Comparison of ENCODE assay signal across 10 cellular contexts in genomic region chr14:68703093-68703492, GRCh38.
DNase-seq lines count a peak whose midpoint lies in the region; ATAC-seq, FAIRE-seq and TF ChIP-seq lines count a peak whose summit lies in the region.
"Had no signal": no experiment of that assay in that cellular context is flagged by ENCODE, and none has a peak within 500 bp of the region (broad histone marks: within the 10 kb centered on the region; RNA-seq: fewer than 3 reads in every experiment).

No MANE protein-coding gene starts in this region.

- FAIRE-seq in HTR-8/SVneo (lab: Jason Lieb, UNC), result peak; percentile 99
- no peak for FAIRE-seq in K562 (lab: Jason Lieb, UNC)

- no peaks in the 10 kb centered on the region for H3K9me3 ChIP-seq in K562 (replicated peaks; ENCODE audit: control insufficient read depth, insufficient read depth, low read depth, low read length)
- no peaks in the 10 kb centered on the region for H3K9me3 ChIP-seq in mucosa of descending colon

- in situ Hi-C loops in K562 (cut with MboI), result no loop called here

- H3K4me2 ChIP-seq in K562 (ENCODE audit: insufficient read depth, low read length), result no peak overlapping the region

- no peaks in the 10 kb centered on the region for H3K9me1 ChIP-seq in K562 (ENCODE audit: control insufficient read depth, insufficient read depth, low read length)

- H3K27me3 ChIP-seq in K562 (ENCODE audit: control insufficient read depth in 2 of 2, insufficient read depth in 2 of 2, low read length in 2 of 2), result no peaks in the 10 kb centered on the region

- no peaks in the 10 kb centered on the region for H3K79me2 ChIP-seq in K562 (ENCODE audit: control insufficient read depth, insufficient read depth, low read length)

- H3K27ac ChIP-seq in K562 (ENCODE audit: extremely low read depth, low read depth, low read length), result no peak overlapping the region

- intact Hi-C loops in K562 (cut with micrococcal nuclease), result no loop called here
- intact Hi-C loops in mucosa of descending colon (cut with DNase I, micrococcal nuclease), result no loop called here

- no peak for TF ChIP-seq POLR2A in K562 (conservative IDR thresholded peaks at IDR 0.05)

- no peak overlapping the region for H3K4me3 ChIP-seq in K562
- no peak overlapping the region for H3K4me3 ChIP-seq in mucosa of descending colon
- H3K4me3 ChIP-seq: lung had no signal

- TF ChIP-seq EP300 in K562 (IDR thresholded peaks at IDR 0.05; ENCODE audit: low read length), result no peak

- WGBS in K562 (ENCODE audit: insufficient coverage, low coverage, missing lambda C conversion rate), result 33% methylated on average over 9 of the region's 10 CpGs

- no peak for TF ChIP-seq RAD21 in K562 (CRISPR knock-in tag; conservative IDR thresholded peaks at IDR 0.05 in 1 of 2, IDR thresholded peaks at IDR 0.05 in 1 of 2)

- TF ChIP-seq CTCF in K562 (IDR thresholded peaks at IDR 0.05 in 2 of 3, conservative IDR thresholded peaks at IDR 0.05 in 1 of 3; ENCODE audit: insufficient read depth in 2 of 3, low read depth in 1 of 3, low read length in 3 of 3), result no peak
- no peak for TF ChIP-seq CTCF in mucosa of descending colon (IDR thresholded peaks at IDR 0.05)

- DNase-seq in COLO829 (ENCODE audit: low spot score) (peak; percentile 46), HTR-8/SVneo (ENCODE audit: insufficient read length, low spot score) (peak; percentile 89), K562 (ENCODE audit: extremely low read depth in 1 of 4, low spot score in 3 of 4) (peak; percentile 25 to 56 (median 32)), mucosa of descending colon (no peak), COR-L47 (lab: John Stamatoyannopoulos, UW) (no peak)
- DNase-seq: NCI-H345 had no signal

- no peak overlapping the region; a peak in 1 of 4 replicates for H3K9ac ChIP-seq in K562 (ENCODE audit: insufficient read depth in 1 of 2, low read depth in 2 of 2, low read length in 2 of 2)

- H3K36me3 ChIP-seq in K562 (ENCODE audit: control insufficient read depth, insufficient read depth, low read length) (no peaks in the 10 kb centered on the region), mucosa of descending colon (ENCODE audit: low read depth) (no peaks in the 10 kb centered on the region)

- no peak overlapping the region; the same call in 1 of the 2 replicates for H2AFZ ChIP-seq in K562 (ENCODE audit: low read depth, low read length)

- no peaks in the 10 kb centered on the region for H4K20me1 ChIP-seq in K562 (replicated peaks; ENCODE audit: control insufficient read depth, insufficient read depth, low read length)

- CTCF ChIA-PET in K562 (lab: Yijun Ruan, JAX; ENCODE audit: low intra/inter-chr PET ratio), result no interaction called here

- POLR2A ChIA-PET in K562 (lab: Yijun Ruan, JAX), result no interaction called here

- H3K4me1 ChIP-seq in K562 (replicated peaks in 1 of 2; ENCODE audit: control insufficient read depth in 2 of 2, insufficient read depth in 2 of 2, low read length in 2 of 2) (peaks cover 0 to 4% of the 10 kb centered on the region in 2 experiments; a peak in 3 of 5 replicates), mucosa of descending colon (ENCODE audit: low read depth) (peaks cover 6% of the 10 kb centered on the region)

- ATAC-seq in K562, result peak; percentile 52
- peak; percentile 16 for ATAC-seq in mucosa of descending colon
- ATAC-seq in HG03095 (IDR thresholded peaks at IDR 0.05; ENCODE audit: unreplicated experiment), result no peak
- ATAC-seq in HG02678 (IDR thresholded peaks at IDR 0.05; ENCODE audit: unreplicated experiment), result no peak
- no peak for ATAC-seq in GM19328 (IDR thresholded peaks at IDR 0.05; ENCODE audit: unreplicated experiment)

- no TSS peak for BruUV-seq in K562 (replicated peaks; lab: Mats Ljungman, UMichigan)

TF ChIP-seq in K562, 482 proteins besides CTCF, POLR2A, EP300 and RAD21 (continues in another document):
- no peak for TF ChIP-seq FOXO4 (CRISPR knock-in tag; IDR thresholded peaks at IDR 0.05)
- no peak for TF ChIP-seq TRIM25 (IDR thresholded peaks at IDR 0.05; ENCODE audit: borderline replicate concordance)
- no peak for TF ChIP-seq TAL1 (IDR thresholded peaks at IDR 0.05)
- no peak for TF ChIP-seq SIX5 (IDR thresholded peaks at IDR 0.05; ENCODE audit: borderline replicate concordance in 1 of 2, insufficient read depth in 1 of 2, low read depth in 1 of 2, low read length in 2 of 2)
- TF ChIP-seq ZNF23 (CRISPR knock-in tag; IDR thresholded peaks at IDR 0.05), result no peak
- TF ChIP-seq TFE3 (CRISPR knock-in tag; IDR thresholded peaks at IDR 0.05), result no peak
- TF ChIP-seq MTA2 (IDR thresholded peaks at IDR 0.05; ENCODE audit: low read depth), result no peak
- TF ChIP-seq SMARCA4 (IDR thresholded peaks at IDR 0.05), result 0 out of 2 replicates have a peak, but pooled peaks have one; percentile 33
- TF ChIP-seq JUND (IDR thresholded peaks at IDR 0.05; ENCODE audit: borderline replicate concordance, low read depth, low read length), result peak; percentile 77
- TF ChIP-seq JUND (tag; IDR thresholded peaks at IDR 0.05; ENCODE audit: borderline replicate concordance, low read depth, low read length), result peak; percentile 56; the same call in 1 of the 3 replicates
- no peak for TF ChIP-seq MEF2A (IDR thresholded peaks at IDR 0.05; ENCODE audit: control insufficient read depth, low read depth, low read length)
- no peak for TF ChIP-seq ZNF253 (CRISPR knock-in tag; conservative IDR thresholded peaks at IDR 0.05)
- TF ChIP-seq NR2C2 (CRISPR knock-in tag; IDR thresholded peaks at IDR 0.05), result no peak
- TF ChIP-seq NR2C2 (tag; IDR thresholded peaks at IDR 0.05), result no peak
- no peak for TF ChIP-seq THRB (CRISPR knock-in tag; conservative IDR thresholded peaks at IDR 0.05)
- peak; percentile 52 for TF ChIP-seq EGR1 (conservative IDR thresholded peaks at IDR 0.05)
- peak; percentile 93 for TF ChIP-seq ZNF263 (CRISPR knock-in tag; IDR thresholded peaks at IDR 0.05; ENCODE audit: borderline replicate concordance)
- TF ChIP-seq FOXP4 (CRISPR knock-in tag; IDR thresholded peaks at IDR 0.05; ENCODE audit: borderline replicate concordance), result no peak

Comparison
In these comparisons a context has a peak if more than half of its experiments do, and no peak if none do; other contexts are left out.
1. DNase-seq: peak in COLO829 (single experiment), HTR-8/SVneo (single experiment) and K562 (4 of 4); none in mucosa of descending colon (0 of 3) and COR-L47 (single experiment).
2. ATAC-seq: peak in K562 (single experiment) and mucosa of descending colon (single experiment); none in HG03095 (single experiment), HG02678 (single experiment) and GM19328 (single experiment).